ENCODE assay signal across 8 cellular contexts in genomic region chr10:17643755-17644484, GRCh38. TPM values are rescaled to one million over a fixed set of nuclear protein-coding genes. Genes with fewer than 3 reads are reported as not detected.
DNase-seq lines count a peak whose midpoint lies in the region; ATAC-seq and TF ChIP-seq lines count a peak whose summit lies in the region.

Gene STAM (plus strand): TSS chr10:17644151. CDS start chr10:17644340, 189 bp downstream.

- no peaks in the 10 kb centered on the region; the same call in 1 of the 2 replicates for H3K36me3 ChIP-seq in BJ (ENCODE audit: control insufficient read depth, insufficient read depth, low read length)

- peak within 1 kb of the TSS; percentile 92 for H3K4me3 Mint-ChIP-seq in activated CD4-positive, alpha-beta T cell treated with anti-CD3 and anti-CD28 coated beads for 36 hours

- peaks cover 6% of the 10 kb centered on the region for H3K9me3 Mint-ChIP-seq in activated CD4-positive, alpha-beta T cell treated with anti-CD3 and anti-CD28 coated beads for 36 hours (ENCODE audit: low read depth)

- H3K27ac Mint-ChIP-seq in activated CD4-positive, alpha-beta T cell treated with anti-CD3 and anti-CD28 coated beads for 36 hours: peak within 1 kb of the TSS; percentile 99

- peak; percentile 60 for DNase-seq in BJ (ENCODE audit: low read depth)
- peak; percentile 64 for DNase-seq in GM19240 (ENCODE audit: insufficient read length, low spot score)
- peak; percentile 48 to 78 for DNase-seq in NCI-H524 (lab: John Stamatoyannopoulos, UW)
- peak; percentile 96 for DNase-seq in activated CD4-positive, alpha-beta T cell treated with anti-CD3 and anti-CD28 coated beads for 36 hours
- peak; percentile 96 for DNase-seq in choroid plexus epithelial cell (ENCODE audit: low read depth)
- DNase-seq in kidney glomerular epithelial cell (lab: John Stamatoyannopoulos, UW): peak; percentile 97
- DNase-seq in stimulated activated CD4-positive, alpha-beta T cell treated with anti-CD3 and anti-CD28 coated beads, Interleukin-1b, Interleukin-23, amount 100 ng/mL, for 1 hour (ENCODE audit: low read depth in 2 of 2): peak; percentile 78 to 90

- ATAC-seq in HG03457 (IDR thresholded peaks at IDR 0.05; ENCODE audit: unreplicated experiment): peak; percentile 69
- ATAC-seq in activated CD4-positive, alpha-beta T cell treated with anti-CD3 and anti-CD28 coated beads for 36 hours: peak; percentile 80

- intact Hi-C loops in activated CD4-positive, alpha-beta T cell treated with anti-CD3 and anti-CD28 coated beads for 36 hours (cut with DNase I, micrococcal nuclease): loop anchor here (1.0 to 10.0 kb wide), 11 partner anchors 8 to 1783 kb away; partner anchors contain the start of genes HACD1 (in 2 of the 2), ARL5B (in 1 of the 2), MINDY3 (in 1 of the 2) and PTER (in 1 of the 2)

- H3K27me3 Mint-ChIP-seq in activated CD4-positive, alpha-beta T cell treated with anti-CD3 and anti-CD28 coated beads for 36 hours: no peaks in the 10 kb centered on the region

- H3K27me3 ChIP-seq in BJ (ENCODE audit: control insufficient read depth, insufficient read depth, low read length): no peaks in the 10 kb centered on the region

- peaks cover 49% of the 10 kb centered on the region for H3K4me1 Mint-ChIP-seq in activated CD4-positive, alpha-beta T cell treated with anti-CD3 and anti-CD28 coated beads for 36 hours

- H3K36me3 Mint-ChIP-seq in activated CD4-positive, alpha-beta T cell treated with anti-CD3 and anti-CD28 coated beads for 36 hours (ENCODE audit: low read depth): peaks cover 21% of the 10 kb centered on the region

- no peak for TF ChIP-seq CTCF in BJ (IDR thresholded peaks at IDR 0.05; ENCODE audit: insufficient read depth, low read depth, low read length)
- no peak for TF ChIP-seq CTCF in choroid plexus epithelial cell (conservative IDR thresholded peaks at IDR 0.05; ENCODE audit: low read depth, low read length)

- H3K4me3 ChIP-seq in BJ (ENCODE audit: low read depth, low read length): peak within 1 kb of the TSS; percentile 72
- peak within 1 kb of the TSS; percentile 99 for H3K4me3 ChIP-seq in choroid plexus epithelial cell (ENCODE audit: low read depth, low read length)

- CTCF ChIA-PET in BJ (lab: Yijun Ruan, JAX): interaction anchor here (0.9 to 2.1 kb wide), 8 partner anchors 9 to 139 kb away, joined by 3 to 10 read pairs (median 4); partner anchors contain the start of gene HACD1
- CTCF ChIA-PET in activated CD4-positive, alpha-beta T cell treated with anti-CD3 and anti-CD28 coated beads for 36 hours (lab: Charles Lee): interaction anchor here (0.6 to 2.2 kb wide), 9 partner anchors 10 to 1045 kb away, joined by 3 to 8 read pairs (median 3); partner anchors contain the start of gene HACD1

- POLR2A ChIA-PET in BJ (lab: Charles Lee): interaction anchor here (0.6 kb wide), 3 partner anchors 11 to 870 kb away, joined by 3 to 4 read pairs (median 3); no protein-coding TSS in a partner anchor
- POLR2A ChIA-PET in activated CD4-positive, alpha-beta T cell treated with anti-CD3 and anti-CD28 coated beads for 36 hours (lab: Charles Lee): interaction anchor here (0.6 to 1.5 kb wide), 12 partner anchors 10 to 827 kb away, joined by 3 to 10 read pairs (median 4); partner anchors contain the start of genes RSU1 and TRDMT1

RNA-seq across cellular contexts. Expression of gene STAM, which starts in this region (rescaled TPM):
- 22.0 and 27.9 TPM in 2 replicates for polyA plus RNA-seq in BJ (2011; rRNA removed)
- 18.2 and 23.6 TPM in 2 replicates for polyA minus RNA-seq in BJ (2011; rRNA and poly(A)+ RNA removed)
- total RNA-seq in activated CD4-positive, alpha-beta T cell treated with anti-CD3 and anti-CD28 coated beads for 36 hours: 10 to 100 TPM; 17.9 to 23.8 TPM

Comparison
In these comparisons a context has a peak if more than half of its experiments do, and no peak if none do; other contexts are left out.
1. Peak in every context shown above with its lines: DNase-seq, ATAC-seq and H3K4me3 ChIP-seq.